13 cellular contexts compared by ENCODE assay signal in the genomic region with DNA sequence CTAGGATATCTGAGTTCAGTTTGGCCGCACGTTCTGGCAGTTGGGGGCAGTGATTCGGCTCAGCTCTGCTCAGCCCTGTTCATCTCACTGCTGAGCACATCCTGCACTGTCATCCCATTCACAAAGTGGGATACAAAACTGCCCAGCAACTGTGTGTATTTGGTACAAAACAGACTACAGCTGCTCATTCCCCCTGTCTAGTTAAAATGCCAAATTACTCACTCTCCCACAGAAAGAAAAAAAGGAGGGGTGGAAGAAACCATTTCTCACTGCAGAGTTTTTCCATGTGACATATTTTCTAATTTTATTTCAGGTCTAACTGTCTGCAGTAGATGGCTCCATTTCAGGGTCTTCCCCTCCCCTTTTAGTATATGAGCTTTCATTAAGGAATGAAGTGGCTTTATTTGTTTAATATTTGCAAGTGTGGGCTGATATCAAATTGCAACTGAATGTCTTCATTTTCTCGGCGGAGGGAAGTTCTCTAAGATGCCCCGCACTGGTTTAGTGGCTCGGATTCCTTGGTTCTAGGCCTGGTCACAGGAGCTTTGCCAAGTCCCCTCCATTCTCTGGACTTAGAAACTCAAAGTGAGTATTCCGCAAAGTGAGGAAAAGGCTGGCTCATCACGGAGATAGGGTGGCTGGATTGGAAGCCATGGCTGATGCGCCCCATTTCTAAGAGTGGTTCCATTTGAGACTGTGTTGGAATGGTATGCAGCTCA. TPM values are rescaled to one million over a fixed set of nuclear protein-coding genes. Genes with fewer than 3 reads are reported as not detected.
DNase-seq lines count a peak whose midpoint lies in the region; TF ChIP-seq lines count a peak whose summit lies in the region.
"Had no signal": no experiment of that assay in that cellular context is flagged by ENCODE, and none has a peak within 500 bp of the region (broad histone marks: within the 10 kb centered on the region; RNA-seq: fewer than 3 reads in every experiment).

No MANE protein-coding gene starts in this region.

- H3K9me2 ChIP-seq in GM23248 (ENCODE audit: insufficient read depth): no peaks in the 10 kb centered on the region

- no peaks in the 10 kb centered on the region for H3K9me3 ChIP-seq in GM23248 (ENCODE audit: low read depth)
- H3K9me3 ChIP-seq in subcutaneous abdominal adipose tissue (ENCODE audit: control insufficient read depth in 5 of 5, low read length in 5 of 5): peaks cover 0 to 11% (median 7%) of the 10 kb centered on the region in 5 donors
- H3K9me3 ChIP-seq in effector memory CD4-positive, alpha-beta T cell (ENCODE audit: control insufficient read depth, low read length): no peaks in the 10 kb centered on the region

- peaks cover 23% of the 10 kb centered on the region for H3F3A ChIP-seq in GM23248 (ENCODE audit: insufficient read depth)

- no peaks in the 10 kb centered on the region for H4K20me1 ChIP-seq in GM23248 (ENCODE audit: insufficient read depth)

- TF ChIP-seq CTCF in brain microvascular endothelial cell (IDR thresholded peaks at IDR 0.05; ENCODE audit: low read depth, low read length, missing control alignments): no peak

- H3K4me2 ChIP-seq in GM23248 (ENCODE audit: unreplicated experiment): peak overlapping the region; percentile 70

- in situ Hi-C loops in GM23248 (cut with MboI) (no loop called here), brain microvascular endothelial cell (cut with HindIII; ENCODE audit: low pct_ligation_motif_present, low sequenced_read_pairs) (no loop called here)

- peak overlapping the region; percentile 90 for H3K27ac ChIP-seq in GM23248
- no peak overlapping the region for H3K27ac ChIP-seq in brain microvascular endothelial cell
- peak overlapping the region; percentile 50 for H3K27ac ChIP-seq in subcutaneous abdominal adipose tissue (ENCODE audit: low read depth, low read length)
- H3K27ac ChIP-seq in effector memory CD4-positive, alpha-beta T cell (ENCODE audit: insufficient read depth, low read length, poor library complexity, severe bottlenecking): no peak overlapping the region

- 5 to 7% methylated on average over 10 of the region's 10 CpGs for WGBS in GM23248 (ENCODE audit: low coverage in 1 of 2, low lambda C conversion rate in 2 of 2, missing lambda C conversion rate in 2 of 2), 2 experiments

- peak overlapping the region; percentile 77 for H3K9ac ChIP-seq in GM23248
- no peak overlapping the region for H3K9ac ChIP-seq in subcutaneous abdominal adipose tissue (ENCODE audit: low read length in 5 of 5)

- no peaks in the 10 kb centered on the region for H3K27me3 ChIP-seq in GM23248 (replicated peaks; ENCODE audit: insufficient read depth)
- no peaks in the 10 kb centered on the region for H3K27me3 ChIP-seq in brain microvascular endothelial cell (replicated peaks)
- no peaks in the 10 kb centered on the region for H3K27me3 ChIP-seq in subcutaneous abdominal adipose tissue (ENCODE audit: control insufficient read depth in 5 of 5, insufficient read depth in 4 of 5, low read length in 5 of 5)
- H3K27me3 ChIP-seq in effector memory CD4-positive, alpha-beta T cell (replicated peaks; ENCODE audit: control insufficient read depth, insufficient read depth, low read length, poor library complexity, severe bottlenecking): no peaks in the 10 kb centered on the region

- H3K36me3 ChIP-seq in GM23248 (ENCODE audit: low read depth) (no peaks in the 10 kb centered on the region), brain microvascular endothelial cell (replicated peaks) (no peaks in the 10 kb centered on the region), subcutaneous abdominal adipose tissue (ENCODE audit: control insufficient read depth in 5 of 5, insufficient read depth in 5 of 5, low read length in 5 of 5) (peaks cover 0 to 15% (median 10%) of the 10 kb centered on the region in 5 donors)
- H3K36me3 ChIP-seq in effector memory CD4-positive, alpha-beta T cell (ENCODE audit: control insufficient read depth, insufficient read depth, low read length): no peaks in the 10 kb centered on the region

- no peaks in the 10 kb centered on the region for H3K79me2 ChIP-seq in GM23248 (ENCODE audit: insufficient read depth)

- H3K4me1 ChIP-seq in GM23248 (ENCODE audit: insufficient read depth): peaks cover 36% of the 10 kb centered on the region
- peaks cover 11 to 64% (median 54%) of the 10 kb centered on the region in 5 donors for H3K4me1 ChIP-seq in subcutaneous abdominal adipose tissue (ENCODE audit: control insufficient read depth in 5 of 5, insufficient read depth in 5 of 5, low read length in 5 of 5)
- H3K4me1 ChIP-seq in effector memory CD4-positive, alpha-beta T cell (ENCODE audit: control insufficient read depth, insufficient read depth, low read length, poor library complexity, severe bottlenecking): no peaks in the 10 kb centered on the region

- peak overlapping the region; percentile 72 for H2AFZ ChIP-seq in GM23248

- H3K4me3 ChIP-seq in GM23248 (peak overlapping the region; percentile 39), brain microvascular endothelial cell (ENCODE audit: low read depth, low read length) (no peak overlapping the region), subcutaneous abdominal adipose tissue (ENCODE audit: low read depth in 1 of 5, low read length in 5 of 5) (no peak overlapping the region)
- H3K4me3 ChIP-seq in effector memory CD4-positive, alpha-beta T cell (ENCODE audit: insufficient read depth, low read depth, low read length, poor library complexity, severe bottlenecking): no peak overlapping the region

- DNase-seq in GM23248 (peak; percentile 95), brain microvascular endothelial cell (peak; percentile 65), iris pigment epithelial cell (ENCODE audit: low read depth) (peak; percentile 77), T-helper 2 cell (no peak), nucleus accumbens (lab: John Stamatoyannopoulos, UW) (no peak), NCI-H2196 treated with DMSO at 0.1 percent for 48 hours (lab: John Stamatoyannopoulos, UW; ENCODE audit: unreplicated experiment) (no peak)
- DNase-seq in effector memory CD4-positive, alpha-beta T cell: no peak
- DNase-seq: glutamatergic neuron, midbrain, NCI-H774, substantia nigra, T-cell had no signal

RNA-seq across cellular contexts. Expression of gene COL15A1, which starts 14.7 kb away (rescaled TPM):
- 16.8 and 17.8 TPM in 2 replicates for total RNA-seq in GM23248 (2014; rRNA removed; shearing (Covaris generic))
- 8.8 and 9.7 TPM in 2 replicates for polyA plus RNA-seq in GM23248 (2016; fragmentation: Nextera tagmentation; extraction: Ambion mirVana)

Comparison
In these comparisons a context has a peak if more than half of its experiments do, and no peak if none do; other contexts are left out.
1. DNase-seq: peak in GM23248 (single experiment), brain microvascular endothelial cell (single experiment) and iris pigment epithelial cell (single experiment); none in T-helper 2 cell (0 of 5), nucleus accumbens (0 of 56), effector memory CD4-positive, alpha-beta T cell (0 of 3) and NCI-H2196 treated with DMSO at 0.1 percent for 48 hours (single experiment).
2. H3K27ac ChIP-seq: peak in GM23248 (single experiment) and subcutaneous abdominal adipose tissue (single experiment); none in brain microvascular endothelial cell (single experiment) and effector memory CD4-positive, alpha-beta T cell (single experiment).